In the genomic region with DNA sequence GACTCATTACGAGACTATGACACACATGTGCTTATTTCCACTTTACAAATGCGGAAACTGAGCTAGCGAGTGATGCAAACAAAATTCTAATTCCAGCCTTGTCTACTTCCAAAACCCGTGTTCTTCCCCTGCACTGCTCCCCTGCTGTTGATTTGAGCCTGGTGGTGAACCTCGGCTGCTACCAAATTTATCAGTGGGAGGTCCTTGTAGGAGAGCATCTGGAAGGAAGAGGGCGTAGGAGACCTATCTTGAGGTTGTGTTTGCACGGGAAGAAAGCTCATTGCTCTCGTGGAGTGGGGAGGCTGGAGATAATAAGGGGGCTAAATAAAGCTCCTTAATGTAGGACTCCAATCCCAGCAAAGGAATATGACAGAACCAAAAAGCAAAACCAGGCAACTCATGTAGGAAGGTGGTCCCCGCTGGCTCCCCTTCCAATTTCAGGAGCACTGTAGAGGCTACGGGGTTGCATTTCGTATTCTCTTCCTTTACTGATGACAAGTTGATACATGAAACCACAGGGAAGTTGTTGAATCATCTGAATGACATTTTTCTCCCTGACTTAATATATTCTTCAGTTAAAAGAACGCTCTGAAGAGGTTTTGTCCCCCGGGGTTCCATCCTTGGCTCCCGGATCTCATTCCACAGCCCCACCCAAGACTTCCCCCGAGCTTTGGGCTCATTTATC, we compare ENCODE assay signal across 19 cellular contexts. TPM values are rescaled to one million over a fixed set of nuclear protein-coding genes. Genes with fewer than 3 reads are reported as not detected.
"Had no signal": no experiment of that assay in that cellular context is flagged by ENCODE, and none has a peak within 500 bp of the region (broad histone marks: within the 10 kb centered on the region; RNA-seq: fewer than 3 reads in every experiment).

No MANE protein-coding gene starts in this region.

- H3K4me1 ChIP-seq: adrenal gland, body of pancreas, parathyroid adenoma, upper lobe of right lung had no signal

- DNase-seq: activated CD4-positive, alpha-beta T cell treated with anti-CD3 and anti-CD28 coated beads for 48 hours; activated CD8-positive, alpha-beta memory T cell treated with anti-CD3 and anti-CD28 coated beads for 24 hours; activated naive CD4-positive, alpha-beta T cell treated with anti-CD3 and anti-CD28 coated beads, Interleukin-2, amount 10 ng/mL, durations not matched to agents 7 days and 5 days; activated T-cell treated with anti-CD3 and anti-CD28 coated beads for 4 hours; adrenal gland; body of pancreas; retina; stimulated activated CD4-positive, alpha-beta T cell treated with anti-CD3 and anti-CD28 coated beads, Interleukin-4, amount 100 ng/mL, for 1 hour; stimulated activated CD8-positive, alpha-beta memory T cell treated with anti-CD3 and anti-CD28 coated beads, Interleukin-4, amount 100 ng/mL, for 48 hours; T-helper 9 cell; upper lobe of right lung had no signal

- H3K4me3 ChIP-seq: adrenal gland, body of pancreas, neural progenitor cell, upper lobe of right lung had no signal

- ATAC-seq: body of pancreas, upper lobe of right lung, WTC11 had no signal

- H3K4me1 Mint-ChIP-seq: activated naive CD4-positive, alpha-beta T cell treated with anti-CD3 and anti-CD28 coated beads, Interleukin-2, amount 10 ng/mL, durations not matched to agents 7 days and 5 days; central memory CD8-positive, alpha-beta T cell had no signal

- H3K27ac Mint-ChIP-seq: activated naive CD4-positive, alpha-beta T cell treated with anti-CD3 and anti-CD28 coated beads, Interleukin-2, amount 10 ng/mL, durations not matched to agents 7 days and 5 days; activated T-helper 2 cell treated with anti-CD3 and anti-CD28 coated beads, Interferon-gamma antibody, Interleukin-2, Interleukin-4, amounts not matched to agents 10 μg/mL and 5 μg/mL and 100 μg/mL, durations not matched to agents 14 hours and 24 hours and 36 hours; dendritic cell treated with granulocyte-macrophage colony-stimulating factor and Interleukin-4, amounts not matched to agents 40 ng/mL and 50 ng/mL, for 4 days; stimulated activated naive CD8-positive, alpha-beta T cell treated with anti-CD3 and anti-CD28 coated beads, Interleukin-15, Interleukin-2, amounts not matched to agents 100 ng/mL and 50 ng/mL, for 24 hours; WTC11 had no signal

- H3K36me3 Mint-ChIP-seq: activated naive CD4-positive, alpha-beta T cell treated with anti-CD3 and anti-CD28 coated beads, Interleukin-2, amount 10 ng/mL, durations not matched to agents 7 days and 5 days; neural progenitor cell had no signal

- H3K27me3 ChIP-seq: body of pancreas had no signal

- H3K27me3 Mint-ChIP-seq: dendritic cell treated with granulocyte-macrophage colony-stimulating factor and Interleukin-4, amounts not matched to agents 40 ng/mL and 50 ng/mL, for 4 days had no signal

- H3K27ac ChIP-seq: adrenal gland, body of pancreas, neural progenitor cell, parathyroid adenoma, upper lobe of right lung had no signal

- H3K4me3 Mint-ChIP-seq: activated naive CD4-positive, alpha-beta T cell treated with anti-CD3 and anti-CD28 coated beads, Interleukin-2, amount 10 ng/mL, durations not matched to agents 7 days and 5 days; central memory CD8-positive, alpha-beta T cell; dendritic cell treated with granulocyte-macrophage colony-stimulating factor and Interleukin-4, amounts not matched to agents 40 ng/mL and 50 ng/mL, for 4 days; neural progenitor cell; stimulated activated naive CD8-positive, alpha-beta T cell treated with anti-CD3 and anti-CD28 coated beads, Interleukin-15, Interleukin-2, amounts not matched to agents 100 ng/mL and 50 ng/mL, for 24 hours; WTC11 had no signal

RNA-seq across cellular contexts. Expression of a gene that starts 52.6 kb away (rescaled TPM):
- total RNA-seq: activated T-helper 2 cell treated with anti-CD3 and anti-CD28 coated beads, Interferon-gamma antibody, Interleukin-2, Interleukin-4, amounts not matched to agents 10 μg/mL and 5 μg/mL and 100 μg/mL, durations not matched to agents 14 hours and 24 hours and 36 hours; liver had no signal
